ENCODE assay signal across 19 cellular contexts in the genomic region with DNA sequence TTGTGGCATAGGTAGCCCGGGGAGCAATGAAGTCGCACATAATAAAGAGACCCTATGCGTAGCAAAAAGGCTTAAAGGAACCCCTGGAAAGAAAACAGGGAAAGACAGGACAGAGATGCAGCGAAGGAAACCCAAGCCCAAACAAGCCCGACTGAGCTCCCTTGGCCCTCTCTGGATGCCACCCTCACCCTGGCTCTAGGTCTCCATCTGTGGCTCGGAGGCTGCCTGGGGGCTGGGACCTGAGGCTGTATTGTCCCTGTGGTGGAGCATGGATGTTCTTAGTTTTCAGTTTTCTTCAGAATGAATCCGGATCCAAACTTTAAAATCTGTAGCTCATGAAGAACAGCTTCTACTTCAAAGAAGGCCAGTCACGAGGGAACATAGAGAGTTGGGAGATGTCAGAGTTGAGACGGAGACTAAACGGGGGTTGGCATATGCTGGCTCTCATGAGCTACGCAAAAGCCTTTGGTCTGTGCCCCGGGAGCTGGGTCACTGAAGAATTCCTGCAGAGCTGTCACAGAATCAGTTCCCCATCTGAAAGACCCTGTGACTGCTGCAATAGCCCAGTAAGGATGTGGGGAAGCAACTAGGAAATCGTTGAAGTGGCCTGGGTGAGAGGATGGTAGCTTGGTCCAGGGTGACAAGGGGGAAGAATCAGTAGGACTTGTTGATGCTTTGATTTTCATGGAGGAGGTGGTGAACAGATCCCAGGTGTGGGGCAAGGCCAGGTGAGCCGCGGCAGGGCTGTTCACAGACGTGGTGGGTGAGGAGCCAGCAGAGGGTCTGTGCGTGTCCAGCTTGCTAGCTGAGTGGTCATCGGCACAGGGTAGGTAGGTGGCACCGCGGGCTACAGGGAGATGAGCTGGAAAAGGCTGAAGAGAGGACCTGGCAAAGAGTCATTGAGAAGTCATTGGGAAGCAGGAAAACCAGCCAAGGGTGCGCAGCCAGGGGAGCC. TPM values are rescaled to one million over a fixed set of nuclear protein-coding genes. Genes with fewer than 3 reads are reported as not detected.
"Had no signal": no experiment of that assay in that cellular context is flagged by ENCODE, and none has a peak within 500 bp of the region (broad histone marks: within the 10 kb centered on the region; RNA-seq: fewer than 3 reads in every experiment).

No MANE protein-coding gene starts in this region.

- H3K36me3 ChIP-seq: brain microvascular endothelial cell, esophagus squamous epithelium, gastrocnemius medialis, prostate gland, tibial artery had no signal

- H3K27ac ChIP-seq: brain microvascular endothelial cell, coronary artery, esophagus squamous epithelium, gastrocnemius medialis, prostate gland had no signal

- ATAC-seq: gastrocnemius medialis; naive thymus-derived CD4-positive, alpha-beta T cell; stimulated activated naive CD8-positive, alpha-beta T cell treated with anti-CD3 and anti-CD28 coated beads, Interleukin-15, Interleukin-2, amounts not matched to agents 100 U/mL and 50 U/mL, for 24 hours; WTC11 had no signal

- H3K4me1 ChIP-seq: esophagus squamous epithelium, gastrocnemius medialis, prostate gland had no signal

- DNase-seq: activated CD4-positive, alpha-beta T cell treated with anti-CD3 and anti-CD28 coated beads, Interleukin-2, amount 50 U/mL, for 4 hours; activated effector memory CD4-positive, alpha-beta T cell treated with anti-CD3 and anti-CD28 coated beads, Interleukin-2, amount 50 U/mL, for 16 hours; activated naive CD4-positive, alpha-beta T cell treated with anti-CD3 and anti-CD28 coated beads, Interleukin-2, amount 10 ng/mL, durations not matched to agents 7 days and 5 days; aorta; brain microvascular endothelial cell; endodermal cell; esophagus squamous epithelium; gastrocnemius medialis; naive thymus-derived CD4-positive, alpha-beta T cell; stimulated activated CD4-positive, alpha-beta T cell treated with anti-CD3 and anti-CD28 coated beads, Interleukin-12 subunit alpha, Interleukin-12 subunit beta, amount 100 ng/mL, for 4 hours; stimulated activated CD4-positive, alpha-beta T cell treated with anti-CD3 and anti-CD28 coated beads, Interleukin-4, amount 100 ng/mL, for 4 hours; stimulated activated naive CD8-positive, alpha-beta T cell treated with anti-CD3 and anti-CD28 coated beads, Interleukin-15, Interleukin-2, amounts not matched to agents 100 U/mL and 50 U/mL, for 24 hours; T1000; tibial artery had no signal

- H3K4me3 ChIP-seq: coronary artery, esophagus squamous epithelium, gastrocnemius medialis, lung, prostate gland, tibial artery had no signal

- H3K27me3 ChIP-seq: brain microvascular endothelial cell, gastrocnemius medialis, tibial artery had no signal

- H3K9me3 ChIP-seq: esophagus squamous epithelium, gastrocnemius medialis, prostate gland, tibial artery had no signal

RNA-seq across cellular contexts. Expression of gene SYNDIG1, which starts 35.2 kb away (rescaled TPM):
- total RNA-seq: activated CD8-positive, alpha-beta memory T cell treated with anti-CD3 and anti-CD28 coated beads for 36 hours; esophagus squamous epithelium; naive thymus-derived CD4-positive, alpha-beta T cell had no signal
- polyA plus RNA-seq: naive thymus-derived CD4-positive, alpha-beta T cell had no signal
